ENCODE assay signal across 1 cellular context in the genomic region with DNA sequence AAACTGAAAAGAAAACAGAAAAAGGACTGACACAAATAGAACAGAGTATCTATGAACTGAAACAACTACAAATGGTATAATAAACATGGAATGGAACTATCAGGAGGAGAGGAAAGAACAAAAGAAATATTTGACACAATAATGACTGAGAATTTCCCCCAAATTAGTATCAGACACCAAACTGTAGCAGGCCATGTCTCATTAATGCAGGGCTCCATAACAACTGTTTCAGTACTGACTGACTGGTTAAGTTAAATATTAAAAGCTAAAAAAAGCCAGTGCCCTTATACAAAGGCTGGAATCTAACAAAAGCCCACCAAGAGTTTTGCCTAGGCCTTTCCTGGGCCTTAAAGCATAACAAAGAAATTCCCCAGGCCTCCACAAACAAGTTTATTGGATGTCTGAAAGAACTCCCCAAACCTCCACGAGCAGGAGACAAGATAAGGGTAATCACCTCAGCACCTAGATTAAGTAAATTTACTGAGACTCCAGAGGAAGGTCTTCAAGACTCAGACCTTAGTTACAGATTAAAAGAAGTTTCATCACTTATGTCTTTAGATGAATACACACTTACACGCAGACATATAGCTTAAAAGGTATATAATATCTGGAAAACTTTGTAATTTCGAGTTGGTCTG.
TF ChIP-seq lines count a peak whose summit lies in the region.

No MANE protein-coding gene starts in this region.

TF ChIP-seq in GM12878, 131 proteins besides CTCF, POLR2A, EP300 and RAD21 (continued from another document):
- TF ChIP-seq ZNF592 (IDR thresholded peaks at IDR 0.05) (no peak), EED (IDR thresholded peaks at IDR 0.05; ENCODE audit: low read depth) (no peak), E2F4 (IDR thresholded peaks at IDR 0.05; ENCODE audit: low read depth, low read length) (no peak), SUPT20H (IDR thresholded peaks at IDR 0.05; ENCODE audit: borderline replicate concordance, control insufficient read depth, low read depth, low read length) (no peak), NR2C2 (IDR thresholded peaks at IDR 0.05; ENCODE audit: borderline replicate concordance, control insufficient read depth, insufficient read length, low read depth) (no peak)
- TF ChIP-seq, protein P1, sequence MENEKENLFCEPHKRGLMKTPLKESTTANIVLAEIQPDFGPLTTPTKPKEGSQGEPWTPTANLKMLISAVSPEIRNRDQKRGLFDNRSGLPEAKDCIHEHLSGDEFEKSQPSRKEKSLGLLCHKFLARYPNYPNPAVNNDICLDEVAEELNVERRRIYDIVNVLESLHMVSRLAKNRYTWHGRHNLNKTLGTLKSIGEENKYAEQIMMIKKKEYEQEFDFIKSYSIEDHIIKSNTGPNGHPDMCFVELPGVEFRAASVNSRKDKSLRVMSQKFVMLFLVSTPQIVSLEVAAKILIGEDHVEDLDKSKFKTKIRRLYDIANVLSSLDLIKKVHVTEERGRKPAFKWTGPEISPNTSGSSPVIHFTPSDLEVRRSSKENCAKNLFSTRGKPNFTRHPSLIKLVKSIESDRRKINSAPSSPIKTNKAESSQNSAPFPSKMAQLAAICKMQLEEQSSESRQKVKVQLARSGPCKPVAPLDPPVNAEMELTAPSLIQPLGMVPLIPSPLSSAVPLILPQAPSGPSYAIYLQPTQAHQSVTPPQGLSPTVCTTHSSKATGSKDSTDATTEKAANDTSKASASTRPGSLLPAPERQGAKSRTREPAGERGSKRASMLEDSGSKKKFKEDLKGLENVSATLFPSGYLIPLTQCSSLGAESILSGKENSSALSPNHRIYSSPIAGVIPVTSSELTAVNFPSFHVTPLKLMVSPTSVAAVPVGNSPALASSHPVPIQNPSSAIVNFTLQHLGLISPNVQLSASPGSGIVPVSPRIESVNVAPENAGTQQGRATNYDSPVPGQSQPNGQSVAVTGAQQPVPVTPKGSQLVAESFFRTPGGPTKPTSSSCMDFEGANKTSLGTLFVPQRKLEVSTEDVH (IDR thresholded peaks at IDR 0.05; ENCODE audit: low read depth, partially characterized antibody): no peak
